7 cellular contexts compared by ENCODE assay signal in genomic region chr3:132006605-132007204, GRCh38. TPM values are rescaled to one million over a fixed set of nuclear protein-coding genes. Genes with fewer than 3 reads are reported as not detected.
DNase-seq lines count a peak whose midpoint lies in the region; ATAC-seq, FAIRE-seq and TF ChIP-seq lines count a peak whose summit lies in the region.

No MANE protein-coding gene starts in this region.

- H3K9me3 ChIP-seq in DND-41 (ENCODE audit: insufficient read depth, low read length, severe bottlenecking) = no peaks in the 10 kb centered on the region

- no peak overlapping the region for H3K27ac ChIP-seq in DND-41 (ENCODE audit: low read length)

- no peak for ATAC-seq in DND-41 (ENCODE audit: insufficient read depth, low read depth)

- no peak overlapping the region for H2AFZ ChIP-seq in DND-41 (ENCODE audit: low read depth, low read length)

- no peaks in the 10 kb centered on the region for H3K79me2 ChIP-seq in DND-41 (ENCODE audit: insufficient read depth, low read length)

- peak; percentile 17 for DNase-seq in DND-41
- peak; percentile 13 for DNase-seq in H4 (ENCODE audit: low spot score)
- peak; percentile 45 for DNase-seq in RKO (ENCODE audit: low spot score)
- peak; percentile 52 for DNase-seq in fibroblast of villous mesenchyme (ENCODE audit: low read depth)
- DNase-seq in stromal cell of bone marrow (ENCODE audit: low read depth) = peak; percentile 6
- DNase-seq in HTR-8/SVneo (ENCODE audit: insufficient read length, low spot score) = no peak
- no peak for DNase-seq in T-helper 9 cell

- H3K9ac ChIP-seq in DND-41 (ENCODE audit: low read depth, low read length) = no peak overlapping the region

- no peaks in the 10 kb centered on the region for H3K4me1 ChIP-seq in DND-41 (ENCODE audit: insufficient read depth, low read length)

- H4K20me1 ChIP-seq in DND-41 (ENCODE audit: insufficient read depth, low read length) = no peaks in the 10 kb centered on the region

- H3K4me2 ChIP-seq in DND-41 (ENCODE audit: insufficient read depth, low read length) = no peak overlapping the region

- peaks cover 3% of the 10 kb centered on the region for H3K27me3 ChIP-seq in DND-41 (ENCODE audit: insufficient read depth, low read length, poor library complexity)

- H3K4me3 ChIP-seq in DND-41 (ENCODE audit: low read depth in 1 of 2, low read length in 2 of 2) (no peak overlapping the region), fibroblast of villous mesenchyme (ENCODE audit: low read depth, low read length) (no peak overlapping the region)

- peak; percentile 57 for TF ChIP-seq CTCF in DND-41 (IDR thresholded peaks at IDR 0.05; ENCODE audit: borderline replicate concordance, extremely low read depth, low read length, poor library complexity, severe bottlenecking)
- TF ChIP-seq CTCF in fibroblast of villous mesenchyme (IDR thresholded peaks at IDR 0.05; ENCODE audit: insufficient read depth, low read depth, low read length) = peak; percentile 66

- FAIRE-seq in HTR-8/SVneo (lab: Jason Lieb, UNC) = no peak

- H3K36me3 ChIP-seq in DND-41 (ENCODE audit: insufficient read depth, low read length) = no peaks in the 10 kb centered on the region

RNA-seq across cellular contexts. Expression of gene CPNE4, which starts 28.1 kb away (rescaled TPM):
- 0.12 and 0.14 TPM in 2 replicates for total RNA-seq in H4 (2014; rRNA removed; shearing (Covaris generic))
- not detected in 2 replicates for total RNA-seq in fibroblast of villous mesenchyme

Comparison
In these comparisons a context has a peak if more than half of its experiments do, and no peak if none do; other contexts are left out.
1. DNase-seq: peak in DND-41 (single experiment), H4 (single experiment), RKO (single experiment), fibroblast of villous mesenchyme (single experiment) and stromal cell of bone marrow (single experiment); none in HTR-8/SVneo (single experiment) and T-helper 9 cell (single experiment).